In the genomic region with DNA sequence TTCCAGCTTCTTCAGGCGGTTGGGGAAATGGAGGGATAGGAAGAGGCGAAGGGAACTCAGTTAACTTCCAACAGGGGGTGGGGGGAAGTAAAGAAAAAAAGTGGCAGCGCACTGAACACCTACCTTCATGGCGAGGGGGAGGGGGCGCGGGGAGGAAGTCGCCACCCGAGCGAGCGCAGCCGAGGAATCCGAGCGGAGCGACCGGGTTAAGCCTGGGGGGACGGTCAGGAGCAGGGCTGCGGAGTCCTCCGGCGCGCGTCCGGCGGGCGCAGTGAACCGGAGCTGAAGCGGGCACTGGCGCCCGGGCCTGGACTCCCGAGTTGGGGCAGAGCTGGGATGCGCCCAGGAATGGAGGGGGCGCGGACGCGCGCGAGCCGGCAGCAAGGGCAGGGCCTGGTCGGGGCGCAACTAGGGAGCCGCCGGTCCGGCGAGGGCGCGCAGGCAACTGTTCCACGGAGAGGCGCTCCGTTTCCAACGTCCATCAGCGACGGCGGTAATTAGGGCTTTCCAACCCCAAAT, we compare ENCODE assay signal across 8 cellular contexts. TPM values are rescaled to one million over a fixed set of nuclear protein-coding genes. Genes with fewer than 3 reads are reported as not detected.
DNase-seq lines count a peak whose midpoint lies in the region; ATAC-seq and TF ChIP-seq lines count a peak whose summit lies in the region.

A gene (minus strand): TSS at position 450 of the 519 bp plus-strand sequence. CDS start 321 bp downstream, at position 129.

- no peaks in the 10 kb centered on the region for H3K27me3 ChIP-seq in A673 (replicated peaks; ENCODE audit: insufficient read depth, low read depth, low read length, poor library complexity)
- no peaks in the 10 kb centered on the region for H3K27me3 ChIP-seq in hepatocyte
- peaks cover 0 to 5% (median 0%) of the 10 kb centered on the region in 3 donors for H3K27me3 ChIP-seq in sigmoid colon

- H3K4me2 ChIP-seq in hepatocyte: peak within 1 kb of the TSS; percentile 85

- H3K9me3 Mint-ChIP-seq in activated T-helper 1 cell treated with anti-CD3 and anti-CD28 coated beads, Interleukin-12 subunit alpha, Interleukin-12 subunit beta, Interleukin-2, Interleukin-4 antibody, amounts not matched to agents 30 ng/mL and 10 ng/mL and 1 ng/mL, durations not matched to agents 14 hours and 24 hours and 36 hours: no peaks in the 10 kb centered on the region

- H3K27ac ChIP-seq in A673 (ENCODE audit: low read depth, low read length, poor library complexity, severe bottlenecking) (peak within 1 kb of the TSS; percentile 81), hepatocyte (peak within 1 kb of the TSS; percentile 98), sigmoid colon (peak within 1 kb of the TSS; percentile 79 to 83 (median 82))

- peak within 1 kb of the TSS; percentile 40 for H2AFZ ChIP-seq in hepatocyte

- WGBS in hepatocyte (ENCODE audit: low lambda C conversion rate, missing lambda C conversion rate): 2% methylated on average over 32 of the region's 52 CpGs
- 1% methylated on average over 52 of the region's 52 CpGs for WGBS in sigmoid colon, 2 donors

- no peak for TF ChIP-seq EP300 in sigmoid colon (IDR thresholded peaks at IDR 0.05)

- CTCF ChIA-PET in A673 (lab: Charles Lee): interaction anchor here (0.7 kb wide), 1 partner anchor 628 kb away, joined by 19 read pairs; no protein-coding TSS in a partner anchor
- CTCF ChIA-PET in HEK293T (lab: Yijun Ruan, JAX): interaction anchor here (1.0 kb wide), 1 partner anchor 235 kb away, joined by 4 read pairs; no protein-coding TSS in a partner anchor
- CTCF ChIA-PET in GM10248 (lab: Yijun Ruan, JAX): interaction anchor here (1.0 to 5.5 kb wide), 5 partner anchors 9 to 259 kb away, joined by 4 to 43 read pairs (median 15); no protein-coding TSS in a partner anchor

- H3K4me3 ChIP-seq in A673 (ENCODE audit: low read depth, low read length, poor library complexity, severe bottlenecking) (peak within 1 kb of the TSS; percentile 79), hepatocyte (peak within 1 kb of the TSS; percentile 69), sigmoid colon (peak within 1 kb of the TSS; percentile 50 to 86 (median 75))

- H3K9me2 ChIP-seq in hepatocyte (replicated peaks; ENCODE audit: insufficient read depth): no peaks in the 10 kb centered on the region

- peaks cover 82% of the 10 kb centered on the region for H3K27me3 Mint-ChIP-seq in activated T-helper 1 cell treated with anti-CD3 and anti-CD28 coated beads, Interleukin-12 subunit alpha, Interleukin-12 subunit beta, Interleukin-2, Interleukin-4 antibody, amounts not matched to agents 30 ng/mL and 10 ng/mL and 1 ng/mL, durations not matched to agents 14 hours and 24 hours and 36 hours (ENCODE audit: insufficient read depth)

- BruUV-seq in A673 (replicated peaks; lab: Mats Ljungman, UMichigan): no TSS peak

- H4K20me1 ChIP-seq in hepatocyte (ENCODE audit: insufficient read depth, poor library complexity, severe bottlenecking): no peaks in the 10 kb centered on the region

- TF ChIP-seq POLR2A in sigmoid colon (IDR thresholded peaks at IDR 0.05): no peak

- H3K27ac Mint-ChIP-seq in activated T-helper 1 cell treated with anti-CD3 and anti-CD28 coated beads, Interleukin-12 subunit alpha, Interleukin-12 subunit beta, Interleukin-2, Interleukin-4 antibody, amounts not matched to agents 30 ng/mL and 10 ng/mL and 1 ng/mL, durations not matched to agents 14 hours and 24 hours and 36 hours: peak within 1 kb of the TSS; percentile 67

- H3K4me1 ChIP-seq in A673 (ENCODE audit: insufficient read depth, low read length, poor library complexity, severe bottlenecking): peaks cover 19% of the 10 kb centered on the region
- H3K4me1 ChIP-seq in hepatocyte (ENCODE audit: insufficient read depth): peaks cover 28% of the 10 kb centered on the region
- peaks cover 0 to 43% (median 38%) of the 10 kb centered on the region in 4 donors for H3K4me1 ChIP-seq in sigmoid colon

- H3K4me1 Mint-ChIP-seq in activated T-helper 1 cell treated with anti-CD3 and anti-CD28 coated beads, Interleukin-12 subunit alpha, Interleukin-12 subunit beta, Interleukin-2, Interleukin-4 antibody, amounts not matched to agents 30 ng/mL and 10 ng/mL and 1 ng/mL, durations not matched to agents 14 hours and 24 hours and 36 hours (ENCODE audit: low read depth): peaks cover 5% of the 10 kb centered on the region

- H3K36me3 Mint-ChIP-seq in activated T-helper 1 cell treated with anti-CD3 and anti-CD28 coated beads, Interleukin-12 subunit alpha, Interleukin-12 subunit beta, Interleukin-2, Interleukin-4 antibody, amounts not matched to agents 30 ng/mL and 10 ng/mL and 1 ng/mL, durations not matched to agents 14 hours and 24 hours and 36 hours (ENCODE audit: low read depth): no peaks in the 10 kb centered on the region

- peak within 1 kb of the TSS; percentile 81 for H3K4me3 Mint-ChIP-seq in activated T-helper 1 cell treated with anti-CD3 and anti-CD28 coated beads, Interleukin-12 subunit alpha, Interleukin-12 subunit beta, Interleukin-2, Interleukin-4 antibody, amounts not matched to agents 30 ng/mL and 10 ng/mL and 1 ng/mL, durations not matched to agents 14 hours and 24 hours and 36 hours

- peaks cover 58% of the 10 kb centered on the region for H3K79me2 ChIP-seq in hepatocyte

- POLR2A ChIA-PET in A673 (lab: Charles Lee; ENCODE audit: low non-redundant PET) (interaction anchor here (0.6 kb wide), 1 partner anchor 43 kb away, joined by 3 read pairs; no protein-coding TSS in a partner anchor), HEK293T (lab: Yijun Ruan, JAX) (interaction anchor here (0.6 to 1.9 kb wide), 10 partner anchors 15 to 756 kb away, joined by 3 to 5 read pairs (median 3); no protein-coding TSS in a partner anchor), GM10248 (lab: Yijun Ruan, JAX) (no interaction called here)

- DNase-seq in A673 (ENCODE audit: low spot score) (peak; percentile 40), HEK293T (ENCODE audit: extremely low spot score) (peak; percentile 45), hepatocyte (ENCODE audit: low spot score) (peak; percentile 63), sigmoid colon (peak; percentile 67), GM10248 (ENCODE audit: extremely low spot score) (no peak)
- DNase-seq in activated T-helper 1 cell treated with anti-CD3 and anti-CD28 coated beads, Interleukin-12 subunit alpha, Interleukin-12 subunit beta, Interleukin-2, Interleukin-4 antibody, amounts not matched to agents 30 ng/mL and 10 ng/mL and 1 ng/mL, durations not matched to agents 14 hours and 24 hours and 36 hours (ENCODE audit: low spot score): no peak

- intact Hi-C loops in A673 (cut with micrococcal nuclease; ENCODE audit: unreplicated experiment): loop anchor here (2.0 to 5.0 kb wide), 4 partner anchors 60 to 760 kb away; no protein-coding TSS in a partner anchor
- intact Hi-C loops in activated T-helper 1 cell treated with anti-CD3 and anti-CD28 coated beads, Interleukin-12 subunit alpha, Interleukin-12 subunit beta, Interleukin-2, Interleukin-4 antibody, amounts not matched to agents 30 ng/mL and 10 ng/mL and 1 ng/mL, durations not matched to agents 14 hours and 24 hours and 36 hours (cut with micrococcal nuclease): no loop called here
- intact Hi-C loops in sigmoid colon (cut with DNase I): loop anchor here (5.0 to 10.0 kb wide), 4 partner anchors 85 to 1008 kb away; no protein-coding TSS in a partner anchor

- H3K36me3 ChIP-seq in A673 (ENCODE audit: insufficient read depth, low read length, poor library complexity, severe bottlenecking) (no peaks in the 10 kb centered on the region), hepatocyte (replicated peaks; ENCODE audit: insufficient read depth, low read depth) (no peaks in the 10 kb centered on the region), sigmoid colon (no peaks in the 10 kb centered on the region)

- no peak for TF ChIP-seq CTCF in A673 (conservative IDR thresholded peaks at IDR 0.05; ENCODE audit: low read depth, low read length)
- no peak for TF ChIP-seq CTCF in hepatocyte (IDR thresholded peaks at IDR 0.05; ENCODE audit: poor library complexity)
- TF ChIP-seq CTCF in sigmoid colon (IDR thresholded peaks at IDR 0.05): no peak
- no peak for TF ChIP-seq CTCF in GM10248 (IDR thresholded peaks at IDR 0.05; ENCODE audit: control extremely low read depth, extremely low read depth, low read depth, missing control alignments)

- no peak for ATAC-seq in GM21619 (IDR thresholded peaks at IDR 0.05; ENCODE audit: unreplicated experiment)
- no peak for ATAC-seq in GM21360 (IDR thresholded peaks at IDR 0.05; ENCODE audit: unreplicated experiment)

- no peaks in the 10 kb centered on the region for H3K9me3 ChIP-seq in A673 (ENCODE audit: low read depth, low read length, poor library complexity, severe bottlenecking)
- no peaks in the 10 kb centered on the region for H3K9me3 ChIP-seq in hepatocyte (ENCODE audit: low read depth)
- no peaks in the 10 kb centered on the region for H3K9me3 ChIP-seq in sigmoid colon

TF ChIP-seq in HEK293T, 16 proteins besides CTCF, POLR2A, EP300 and RAD21:
- TF ChIP-seq, protein P1, sequence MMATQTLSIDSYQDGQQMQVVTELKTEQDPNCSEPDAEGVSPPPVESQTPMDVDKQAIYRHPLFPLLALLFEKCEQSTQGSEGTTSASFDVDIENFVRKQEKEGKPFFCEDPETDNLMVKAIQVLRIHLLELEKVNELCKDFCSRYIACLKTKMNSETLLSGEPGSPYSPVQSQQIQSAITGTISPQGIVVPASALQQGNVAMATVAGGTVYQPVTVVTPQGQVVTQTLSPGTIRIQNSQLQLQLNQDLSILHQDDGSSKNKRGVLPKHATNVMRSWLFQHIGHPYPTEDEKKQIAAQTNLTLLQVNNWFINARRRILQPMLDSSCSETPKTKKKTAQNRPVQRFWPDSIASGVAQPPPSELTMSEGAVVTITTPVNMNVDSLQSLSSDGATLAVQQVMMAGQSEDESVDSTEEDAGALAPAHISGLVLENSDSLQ (IDR thresholded peaks at IDR 0.05): no peak
- TF ChIP-seq HDGF (IDR thresholded peaks at IDR 0.05; ENCODE audit: borderline replicate concordance): 0 out of 2 replicates have a peak, but pooled peaks have one; percentile 41
- TF ChIP-seq ZNF384 (IDR thresholded peaks at IDR 0.05): peak; percentile 68

RNA-seq across cellular contexts. Expression of the gene that starts here (rescaled TPM):
- total RNA-seq in A673 (2021): 15.7 and 18.9 TPM in 2 replicates
- total RNA-seq in activated T-helper 1 cell treated with anti-CD3 and anti-CD28 coated beads, Interleukin-12 subunit alpha, Interleukin-12 subunit beta, Interleukin-2, Interleukin-4 antibody, amounts not matched to agents 30 ng/mL and 10 ng/mL and 1 ng/mL, durations not matched to agents 14 hours and 24 hours and 36 hours: not detected in 2 replicates
- total RNA-seq in hepatocyte: 96.0 and 129 TPM in 2 replicates
- 24.3 and 31.6 TPM in 2 replicates for polyA plus RNA-seq in hepatocyte
- 10 to 100 TPM in 2 of 4 donors, 1 to 10 TPM in 2; 3.9 to 11.9 (median 9.7) TPM for total RNA-seq in sigmoid colon
- polyA plus RNA-seq in sigmoid colon: 1 to 10 TPM in 1 of 3 donors, under 1 TPM in 2; under 0.01 to 2.0 (median 0.46) TPM

Comparison
In these comparisons a context has a peak if more than half of its experiments do, and no peak if none do; other contexts are left out.
1. DNase-seq: peak in A673 (single experiment), HEK293T (single experiment), hepatocyte (single experiment) and sigmoid colon (single experiment); none in activated T-helper 1 cell treated with anti-CD3 and anti-CD28 coated beads, Interleukin-12 subunit alpha, Interleukin-12 subunit beta, Interleukin-2, Interleukin-4 antibody, amounts not matched to agents 30 ng/mL and 10 ng/mL and 1 ng/mL, durations not matched to agents 14 hours and 24 hours and 36 hours (single experiment) and GM10248 (single experiment).
2. Peak in every context shown above with its lines, with median percentiles within 50 percentile points of each other: H3K27ac ChIP-seq and H3K4me3 ChIP-seq.